29 cellular contexts compared by ENCODE assay signal in the genomic region with DNA sequence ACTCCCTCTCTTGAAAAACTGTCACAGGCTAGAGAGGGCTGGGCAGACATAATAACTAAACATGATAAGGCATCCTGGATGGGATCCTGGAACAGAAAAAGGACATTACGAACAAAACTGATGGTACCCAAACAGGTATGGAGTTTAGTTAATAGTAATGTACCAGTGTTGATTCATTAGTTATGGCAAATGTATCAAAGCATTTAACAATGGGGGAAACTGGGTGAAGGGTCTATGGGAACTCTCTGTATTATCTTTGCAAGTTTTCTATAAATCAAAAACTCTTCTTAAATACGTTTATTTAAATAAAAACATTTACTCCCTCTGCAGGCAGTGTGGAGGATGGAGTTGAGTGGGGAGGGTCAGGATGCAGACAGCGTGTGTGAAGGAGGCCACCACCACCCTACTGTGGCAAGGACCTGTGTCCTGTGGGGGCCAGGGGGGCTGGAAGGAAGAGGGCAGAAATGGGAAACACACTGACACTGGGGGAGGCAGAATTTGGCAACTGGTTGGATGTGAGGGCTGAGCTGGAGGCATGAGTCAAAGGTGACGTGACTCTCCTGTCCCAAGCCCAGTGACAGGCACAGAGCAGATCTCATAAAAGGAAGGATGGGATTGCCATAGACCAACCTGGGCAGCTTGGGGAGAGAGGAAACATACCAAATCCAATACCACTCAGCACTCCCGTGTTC. TPM values are rescaled to one million over a fixed set of nuclear protein-coding genes. Genes with fewer than 3 reads are reported as not detected.
"Had no signal": no experiment of that assay in that cellular context is flagged by ENCODE, and none has a peak within 500 bp of the region (broad histone marks: within the 10 kb centered on the region; RNA-seq: fewer than 3 reads in every experiment).

No MANE protein-coding gene starts in this region.

- ATAC-seq: esophagus mucosa; gastrocnemius medialis; left lobe of liver; mucosa of descending colon; right lobe of liver; stimulated activated naive B cell treated with anti-CD40 and anti-IgM and Interleukin-4, amounts not matched to agents 10 μg/mL and 1 μg/mL and 100 μg/mL, for 72 hours had no signal

- H3K27ac ChIP-seq: dorsolateral prefrontal cortex, epithelial cell of prostate, gastrocnemius medialis, hepatocyte, parathyroid adenoma, right lobe of liver, suprapubic skin, upper lobe of left lung had no signal

- H3K4me1 ChIP-seq: gastrocnemius medialis, parathyroid adenoma, right lobe of liver, upper lobe of left lung had no signal

- H3K79me2 ChIP-seq: hepatocyte, parathyroid adenoma had no signal

- H2AFZ ChIP-seq: hepatocyte, parathyroid adenoma had no signal

- H3K4me3 ChIP-seq: dorsolateral prefrontal cortex, gastrocnemius medialis, heart left ventricle, hepatocyte, lung, mucosa of descending colon, right lobe of liver, suprapubic skin, upper lobe of left lung had no signal

- H3K4me3 Mint-ChIP-seq: endodermal cell; memory B cell; mesothelial cell of epicardium; naive B cell; natural killer cell treated with Interleukin-12 subunit alpha and Interleukin-12 subunit beta and Interleukin-15 and Interleukin-18, amount 100 ng/mL, for 72 hours; neural crest cell; stimulated activated naive B cell treated with anti-CD40 and anti-IgM and Interleukin-4, amounts not matched to agents 10 μg/mL and 1 μg/mL and 100 μg/mL, for 72 hours; stimulated activated naive CD8-positive, alpha-beta T cell treated with anti-CD3 and anti-CD28 coated beads, Interleukin-15, Interleukin-2, amounts not matched to agents 100 ng/mL and 50 ng/mL, for 24 hours had no signal

- FAIRE-seq: colon, kidney, small intestine had no signal

- H3K9ac ChIP-seq: parathyroid adenoma had no signal

- H3K27ac Mint-ChIP-seq: endodermal cell; memory B cell; mesothelial cell of epicardium; naive B cell; natural killer cell treated with Interleukin-12 subunit alpha and Interleukin-12 subunit beta and Interleukin-15 and Interleukin-18, amount 100 ng/mL, for 72 hours; progenitor cell of endocrine pancreas; stimulated activated naive B cell treated with anti-CD40 and anti-IgM and Interleukin-4, amounts not matched to agents 10 μg/mL and 1 μg/mL and 100 μg/mL, for 72 hours; stimulated activated naive CD8-positive, alpha-beta T cell treated with anti-CD3 and anti-CD28 coated beads, Interleukin-15, Interleukin-2, amounts not matched to agents 100 ng/mL and 50 ng/mL, for 24 hours had no signal

- H3K36me3 Mint-ChIP-seq: memory B cell; mesothelial cell of epicardium; naive B cell; natural killer cell treated with Interleukin-12 subunit alpha and Interleukin-12 subunit beta and Interleukin-15 and Interleukin-18, amount 100 ng/mL, for 72 hours; stimulated activated naive B cell treated with anti-CD40 and anti-IgM and Interleukin-4, amounts not matched to agents 10 μg/mL and 1 μg/mL and 100 μg/mL, for 72 hours had no signal

- H3K36me3 ChIP-seq: gastrocnemius medialis, heart left ventricle, right lobe of liver, suprapubic skin, upper lobe of left lung had no signal

- DNase-seq: dorsolateral prefrontal cortex; effector CD4-positive, alpha-beta T cell; endodermal cell; foreskin fibroblast; gastrocnemius medialis; heart left ventricle; kidney; mucosa of descending colon; naive B cell; right lobe of liver; small intestine; stimulated activated CD4-positive, alpha-beta T cell treated with anti-CD3 and anti-CD28 coated beads, Interleukin-15, amount 100 ng/mL, for 24 hours; stimulated activated CD4-positive, alpha-beta T cell treated with anti-CD3 and anti-CD28 coated beads, Interleukin-2, amount 100 ng/mL, for 48 hours; stimulated activated naive B cell treated with anti-CD40 and anti-IgM and Interleukin-4, amounts not matched to agents 10 μg/mL and 1 μg/mL and 100 μg/mL, for 72 hours; upper lobe of left lung had no signal

- H3K27me3 ChIP-seq: hepatocyte, right lobe of liver, upper lobe of left lung had no signal

- H3K4me1 Mint-ChIP-seq: memory B cell; naive B cell; stimulated activated naive B cell treated with anti-CD40 and anti-IgM and Interleukin-4, amounts not matched to agents 10 μg/mL and 1 μg/mL and 100 μg/mL, for 72 hours had no signal

- H3K9me3 Mint-ChIP-seq: natural killer cell treated with Interleukin-12 subunit alpha and Interleukin-12 subunit beta and Interleukin-15 and Interleukin-18, amount 100 ng/mL, for 72 hours; neural crest cell; stimulated activated naive CD8-positive, alpha-beta T cell treated with anti-CD3 and anti-CD28 coated beads, Interleukin-15, Interleukin-2, amounts not matched to agents 100 ng/mL and 50 ng/mL, for 24 hours had no signal

- H3K4me2 ChIP-seq: hepatocyte had no signal

- H3K9me3 ChIP-seq: gastrocnemius medialis, heart left ventricle, mucosa of descending colon, right lobe of liver, suprapubic skin, upper lobe of left lung had no signal

RNA-seq across cellular contexts. Expression of gene ITGA11, which starts 59.6 kb away (rescaled TPM):
- total RNA-seq: progenitor cell of endocrine pancreas had no signal
